ENCODE assay signal across 16 cellular contexts in the genomic region with DNA sequence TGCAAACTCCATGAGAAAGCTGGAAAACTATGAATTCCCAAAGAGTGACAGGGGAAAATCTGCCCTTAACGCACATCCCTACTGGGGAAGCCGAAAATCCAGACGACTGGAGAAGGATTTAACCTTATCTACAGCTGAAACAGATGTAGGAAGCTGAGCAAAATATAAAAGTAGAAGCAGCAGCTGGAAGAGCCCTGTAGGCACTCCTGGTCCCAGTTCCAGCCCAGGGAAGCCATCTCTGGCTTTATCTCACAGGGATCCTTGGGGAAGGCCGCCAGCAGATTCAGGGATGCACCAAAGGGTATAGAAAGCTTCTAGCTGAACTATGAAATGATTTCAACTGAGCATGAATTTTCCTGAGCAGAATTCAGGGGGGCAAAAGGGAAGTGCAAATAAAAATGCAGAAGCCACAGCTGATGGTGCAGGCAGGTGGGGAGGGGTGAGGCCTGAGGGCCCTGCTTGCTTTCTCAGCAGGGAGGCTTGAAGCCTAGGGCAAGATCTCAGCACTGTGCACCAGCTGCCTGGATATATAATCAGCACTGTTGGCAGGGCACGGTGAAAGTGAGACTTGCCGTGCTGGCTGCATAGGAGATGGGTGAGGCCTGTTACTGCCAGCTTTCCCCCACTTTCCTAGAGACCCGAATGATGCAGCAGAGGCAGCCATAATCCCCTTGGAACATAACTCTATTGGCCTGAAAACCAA.
"Had no signal": no experiment of that assay in that cellular context is flagged by ENCODE, and none has a peak within 500 bp of the region (broad histone marks: within the 10 kb centered on the region; RNA-seq: fewer than 3 reads in every experiment).

No MANE protein-coding gene starts in this region.

- H3K36me3 ChIP-seq: breast epithelium, prostate gland, right lobe of liver, tibial nerve, WERI-Rb-1 had no signal

- H3K27me3 Mint-ChIP-seq: activated CD8-positive, alpha-beta T cell treated with anti-CD3 and anti-CD28 coated beads for 36 hours; naive thymus-derived CD8-positive, alpha-beta T cell; stimulated activated memory B cell treated with anti-CD40 and anti-IgM and Interleukin-4, amounts not matched to agents 10 μg/mL and 1 μg/mL and 100 μg/mL, for 72 hours had no signal

- H3K27ac Mint-ChIP-seq: activated CD8-positive, alpha-beta T cell treated with anti-CD3 and anti-CD28 coated beads for 36 hours; naive thymus-derived CD8-positive, alpha-beta T cell; stimulated activated memory B cell treated with anti-CD40 and anti-IgM and Interleukin-4, amounts not matched to agents 10 μg/mL and 1 μg/mL and 100 μg/mL, for 72 hours had no signal

- H3K4me3 ChIP-seq: breast epithelium, mucosa of descending colon, prostate gland, right lobe of liver, tibial nerve had no signal

- H3K4me1 ChIP-seq: breast epithelium, foreskin keratinocyte, prostate gland, right lobe of liver, tibial nerve had no signal

- H3K9me3 ChIP-seq: breast epithelium, mucosa of descending colon, prostate gland, right lobe of liver, tibial nerve had no signal

- DNase-seq: activated CD4-positive, alpha-beta T cell treated with anti-CD3 and anti-CD28 coated beads for 4 hours; activated CD8-positive, alpha-beta memory T cell treated with anti-CD3 and anti-CD28 coated beads, Interleukin-2, amount 50 U/mL, for 4 hours; activated CD8-positive, alpha-beta T cell treated with anti-CD3 and anti-CD28 coated beads for 36 hours; activated naive CD4-positive, alpha-beta T cell; foreskin keratinocyte; head of caudate nucleus; left colon; mucosa of descending colon; naive thymus-derived CD8-positive, alpha-beta T cell; occipital lobe; right lobe of liver; WERI-Rb-1 had no signal

- H3K4me1 Mint-ChIP-seq: naive thymus-derived CD8-positive, alpha-beta T cell; stimulated activated memory B cell treated with anti-CD40 and anti-IgM and Interleukin-4, amounts not matched to agents 10 μg/mL and 1 μg/mL and 100 μg/mL, for 72 hours had no signal

- H3K27me3 ChIP-seq: breast epithelium, foreskin keratinocyte, right lobe of liver, tibial nerve had no signal

- H3K36me3 Mint-ChIP-seq: naive thymus-derived CD8-positive, alpha-beta T cell; stimulated activated memory B cell treated with anti-CD40 and anti-IgM and Interleukin-4, amounts not matched to agents 10 μg/mL and 1 μg/mL and 100 μg/mL, for 72 hours had no signal

- H3K27ac ChIP-seq: breast epithelium, foreskin keratinocyte, prostate gland, right lobe of liver, tibial nerve, WERI-Rb-1 had no signal

- ATAC-seq: activated CD8-positive, alpha-beta T cell treated with anti-CD3 and anti-CD28 coated beads for 36 hours; foreskin keratinocyte; left colon; mucosa of descending colon; naive thymus-derived CD8-positive, alpha-beta T cell; right lobe of liver; stimulated activated memory B cell treated with anti-CD40 and anti-IgM and Interleukin-4, amounts not matched to agents 10 μg/mL and 1 μg/mL and 100 μg/mL, for 72 hours had no signal

- H3K4me3 Mint-ChIP-seq: activated CD8-positive, alpha-beta T cell treated with anti-CD3 and anti-CD28 coated beads for 36 hours; naive thymus-derived CD8-positive, alpha-beta T cell; stimulated activated memory B cell treated with anti-CD40 and anti-IgM and Interleukin-4, amounts not matched to agents 10 μg/mL and 1 μg/mL and 100 μg/mL, for 72 hours had no signal
